In the genomic region with DNA sequence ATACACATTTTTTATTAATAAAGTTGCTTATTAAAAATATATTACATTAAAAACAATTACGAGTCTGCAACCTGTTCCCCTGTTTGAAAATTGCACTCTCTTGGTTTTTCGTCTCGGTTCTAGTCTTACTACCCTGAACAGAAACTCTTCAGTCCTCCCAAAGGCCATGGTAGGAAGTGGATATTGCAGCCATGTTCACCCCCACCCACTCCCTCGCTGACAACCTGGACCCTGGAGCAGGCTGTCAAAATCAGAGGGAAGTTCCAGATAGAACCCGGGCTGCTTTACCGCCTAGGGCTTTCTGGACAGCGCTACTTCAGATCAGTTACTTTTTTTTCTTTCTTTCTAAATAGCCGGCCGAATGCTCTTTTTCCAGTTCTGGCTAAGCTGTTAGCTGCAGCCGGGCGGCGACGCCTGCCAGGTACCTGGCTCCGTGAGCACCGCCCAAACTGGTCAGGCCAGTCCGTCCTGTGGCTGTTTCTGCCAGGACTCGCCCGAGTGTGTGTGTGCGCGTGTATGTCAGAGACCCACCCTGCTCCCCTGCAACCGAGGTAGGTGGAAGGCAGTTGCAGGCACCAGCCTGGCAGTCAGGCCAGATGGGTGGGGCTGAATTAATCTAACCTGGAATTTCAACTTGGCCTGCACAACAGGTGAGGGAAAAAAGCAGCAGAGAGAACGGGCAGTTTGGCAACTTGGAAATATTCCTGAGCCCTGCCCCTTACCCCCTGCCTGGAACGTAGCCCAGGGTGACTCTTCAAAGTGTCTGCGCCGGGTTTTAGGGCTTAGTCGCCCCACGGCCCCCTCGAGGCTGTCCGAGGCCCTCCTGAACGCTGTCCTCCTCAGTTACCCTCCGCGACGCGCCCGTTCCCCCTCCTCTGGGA, we compare ENCODE assay signal across 8 cellular contexts. TPM values are rescaled to one million over a fixed set of nuclear protein-coding genes. Genes with fewer than 3 reads are reported as not detected.
DNase-seq lines count a peak whose midpoint lies in the region; ATAC-seq, FAIRE-seq and TF ChIP-seq lines count a peak whose summit lies in the region.

No MANE protein-coding gene starts in this region.

- H3K27me3 Mint-ChIP-seq in activated naive CD4-positive, alpha-beta T cell treated with anti-CD3 and anti-CD28 coated beads, Interleukin-2, amount 50 U/mL, for 24 hours: no peaks in the 10 kb centered on the region
- peaks cover 45% of the 10 kb centered on the region for H3K27me3 Mint-ChIP-seq in type B pancreatic cell

- H3K36me3 Mint-ChIP-seq in activated naive CD4-positive, alpha-beta T cell treated with anti-CD3 and anti-CD28 coated beads, Interleukin-2, amount 50 U/mL, for 24 hours: peaks cover 16% of the 10 kb centered on the region
- H3K36me3 Mint-ChIP-seq in type B pancreatic cell: peaks cover 15% of the 10 kb centered on the region

- peaks cover 71% of the 10 kb centered on the region for H3K4me1 Mint-ChIP-seq in activated naive CD4-positive, alpha-beta T cell treated with anti-CD3 and anti-CD28 coated beads, Interleukin-2, amount 50 U/mL, for 24 hours
- peaks cover 61% of the 10 kb centered on the region for H3K4me1 Mint-ChIP-seq in type B pancreatic cell (ENCODE audit: unreplicated experiment)

- peak overlapping the region; percentile 72 for H3K4me3 ChIP-seq in bronchial epithelial cell (ENCODE audit: low read depth, low read length)

- ATAC-seq in HG03521 (IDR thresholded peaks at IDR 0.05; ENCODE audit: unreplicated experiment): no peak
- no peak for ATAC-seq in HG03045 (IDR thresholded peaks at IDR 0.05; ENCODE audit: unreplicated experiment)

- H3K4me3 Mint-ChIP-seq in activated naive CD4-positive, alpha-beta T cell treated with anti-CD3 and anti-CD28 coated beads, Interleukin-2, amount 50 U/mL, for 24 hours: peak overlapping the region; percentile 90
- H3K4me3 Mint-ChIP-seq in type B pancreatic cell: peak overlapping the region; percentile 91

- H3K9me3 Mint-ChIP-seq in activated naive CD4-positive, alpha-beta T cell treated with anti-CD3 and anti-CD28 coated beads, Interleukin-2, amount 50 U/mL, for 24 hours: no peaks in the 10 kb centered on the region
- H3K9me3 Mint-ChIP-seq in type B pancreatic cell: no peaks in the 10 kb centered on the region

- no peak for DNase-seq in activated naive CD4-positive, alpha-beta T cell (lab: John Stamatoyannopoulos, UW)
- DNase-seq in NCI-H526 (lab: John Stamatoyannopoulos, UW): peak; percentile 91 to 97
- DNase-seq in bronchial epithelial cell (ENCODE audit: low read depth): peak; percentile 98
- DNase-seq in medulla oblongata (ENCODE audit: extremely low spot score): peak; percentile 30
- peak; percentile 85 for DNase-seq in type B pancreatic cell (ENCODE audit: extremely low spot score, unreplicated experiment)

- H3K36me3 ChIP-seq in bronchial epithelial cell (ENCODE audit: control insufficient read depth, insufficient read depth, low read length): peaks cover 3% of the 10 kb centered on the region

- H3K27me3 ChIP-seq in bronchial epithelial cell (ENCODE audit: control insufficient read depth, insufficient read depth, low read length): no peaks in the 10 kb centered on the region

- peak; percentile 18 for FAIRE-seq in bronchial epithelial cell (lab: Jason Lieb, UNC)

- peak overlapping the region; percentile 91 for H3K27ac Mint-ChIP-seq in activated naive CD4-positive, alpha-beta T cell treated with anti-CD3 and anti-CD28 coated beads, Interleukin-2, amount 50 U/mL, for 24 hours
- H3K27ac Mint-ChIP-seq in type B pancreatic cell: peak overlapping the region; percentile 100

- peak; percentile 0 for TF ChIP-seq CTCF in bronchial epithelial cell (IDR thresholded peaks at IDR 0.05; ENCODE audit: insufficient read depth, low read length, severe bottlenecking)
- peak; percentile 49 for TF ChIP-seq CTCF in type B pancreatic cell (conservative IDR thresholded peaks at IDR 0.05)

RNA-seq across cellular contexts. Expression of a gene that starts 1.1 kb away (rescaled TPM):
- total RNA-seq in bronchial epithelial cell: 5.3 and 9.0 TPM in 2 replicates
- total RNA-seq in type B pancreatic cell (ENCODE audit: low replicate concordance): 34.6 and 71.5 TPM in 2 replicates

RNA-seq across cellular contexts. Expression of a gene that starts 56.9 kb away (rescaled TPM):
- total RNA-seq in bronchial epithelial cell: 39.3 and 40.8 TPM in 2 replicates
- 59.3 and 73.4 TPM in 2 replicates for total RNA-seq in type B pancreatic cell (ENCODE audit: low replicate concordance)

Comparison
In these comparisons a context has a peak if more than half of its experiments do, and no peak if none do; other contexts are left out.
1. DNase-seq: peak in NCI-H526 (2 of 2), bronchial epithelial cell (single experiment), medulla oblongata (single experiment) and type B pancreatic cell (single experiment); none in activated naive CD4-positive, alpha-beta T cell (0 of 4).